8 cellular contexts compared by ENCODE assay signal in genomic region chr6:52995079-52995912, GRCh38. TPM values are rescaled to one million over a fixed set of nuclear protein-coding genes. Genes with fewer than 3 reads are reported as not detected.
DNase-seq lines count a peak whose midpoint lies in the region; ATAC-seq and TF ChIP-seq lines count a peak whose summit lies in the region.
"Not testable (repeated sequence)": the region's sequence is repeated elsewhere in the genome, so short reads cannot be mapped to it uniquely, and the experiment has no call there.

Gene GSTA4 (minus strand): TSS chr6:52995284. CDS start chr6:52994243, 1,041 bp downstream.

- not testable (repeated sequence) for H3K27me3 ChIP-seq in ovary, thyroid gland

- intact Hi-C loops in Right ventricle myocardium inferior (cut with DNase I), result loop anchor here (5.0 to 10.0 kb wide), 5 partner anchors 47 to 590 kb away; no protein-coding TSS in a partner anchor
- intact Hi-C loops in ovary (cut with DNase I), result loop anchor here in 3 of 4 donors (1.0 to 5.0 kb wide), 3 partner anchors 67 to 72 kb away; partner anchors contain the start of gene FBXO9 (in 2 of the 3)
- intact Hi-C loops in thyroid gland (cut with DNase I), result not testable (repeated sequence)

- not testable (repeated sequence) for H3K9me3 ChIP-seq in ovary, thyroid gland

- not testable (repeated sequence) for H3K36me3 ChIP-seq in ovary, thyroid gland

- TF ChIP-seq POLR2A in ovary (IDR thresholded peaks at IDR 0.05), result peak; percentile 91
- TF ChIP-seq POLR2A in thyroid gland (IDR thresholded peaks at IDR 0.05), result peak in 1 of 2 donors; percentile 91

- not testable (repeated sequence) for TF ChIP-seq EP300 in ovary (IDR thresholded peaks at IDR 0.05)

- 0 to 1% (median 1%) methylated on average over 31 to 41 of the region's 41 CpGs for WGBS in ovary, 3 donors
- 0 to 2% methylated on average over 40 of the region's 41 CpGs for WGBS in thyroid gland, 2 donors

- H3K4me3 ChIP-seq in ovary (peak within 1 kb of the TSS; percentile 82), thyroid gland (replicated peaks in 1 of 3) (peak within 1 kb of the TSS; percentile 25 to 82 (median 61))

- not testable (repeated sequence) for H3K4me1 ChIP-seq in ovary (ENCODE audit: insufficient read depth); thyroid gland

- H3K27ac ChIP-seq in ovary (peak within 1 kb of the TSS; percentile 73 to 89), thyroid gland (peak within 1 kb of the TSS; percentile 89 to 99 (median 97))

- peak; percentile 98 for ATAC-seq in HG02642 (IDR thresholded peaks at IDR 0.05; ENCODE audit: poor library complexity, unreplicated experiment)
- peak; percentile 100 for ATAC-seq in Right ventricle myocardium inferior

- TF ChIP-seq CTCF in GM10266 (IDR thresholded peaks at IDR 0.05; ENCODE audit: control insufficient read depth, insufficient read depth, low read depth, missing control alignments) (peak; percentile 79), ovary (IDR thresholded peaks at IDR 0.05) (peak; percentile 63 to 92 (median 83)), thyroid gland (IDR thresholded peaks at IDR 0.05) (peak; percentile 27 to 87 (median 78))

- peak; percentile 85 for DNase-seq in GM10266 (ENCODE audit: extremely low spot score)
- peak; percentile 95 for DNase-seq in NCI-H1105 (lab: John Stamatoyannopoulos, UW)
- peak; percentile 93 for DNase-seq in SKM-1 treated with dmso at 0.1 percent for 144 hours (lab: John Stamatoyannopoulos, UW; ENCODE audit: unreplicated experiment)
- peak; percentile 62 for DNase-seq in activated naive CD8-positive, alpha-beta T cell treated with anti-CD3 and anti-CD28 coated beads, Interleukin-2, amount 50 U/mL, for 16 hours (ENCODE audit: low read depth, low spot score)
- DNase-seq in Right ventricle myocardium inferior (ENCODE audit: missing footprints), result peak; percentile 98
- peak; percentile 96 to 98 (median 97) for DNase-seq in ovary
- peak; percentile 98 for DNase-seq in thyroid gland

RNA-seq across cellular contexts. Expression of gene GSTA4, which starts in this region (rescaled TPM):
- 10.6 TPM for total RNA-seq in Right ventricle myocardium inferior
- total RNA-seq in ovary, result 10 to 100 TPM; 23.0 to 36.7 (median 29.8) TPM
- polyA plus RNA-seq in ovary, result 100 to 1,000 TPM in 1 of 2 donors, 10 to 100 TPM in 1; 45.6 to 309 TPM
- 10 to 100 TPM; 20.9 to 24.7 (median 24.6) TPM for total RNA-seq in thyroid gland

Comparison
In these comparisons a context has a peak if more than half of its experiments do, and no peak if none do; other contexts are left out.
1. Peak in every context shown above with its lines: DNase-seq, ATAC-seq, H3K4me3 ChIP-seq and H3K27ac ChIP-seq.